In the genomic region with DNA sequence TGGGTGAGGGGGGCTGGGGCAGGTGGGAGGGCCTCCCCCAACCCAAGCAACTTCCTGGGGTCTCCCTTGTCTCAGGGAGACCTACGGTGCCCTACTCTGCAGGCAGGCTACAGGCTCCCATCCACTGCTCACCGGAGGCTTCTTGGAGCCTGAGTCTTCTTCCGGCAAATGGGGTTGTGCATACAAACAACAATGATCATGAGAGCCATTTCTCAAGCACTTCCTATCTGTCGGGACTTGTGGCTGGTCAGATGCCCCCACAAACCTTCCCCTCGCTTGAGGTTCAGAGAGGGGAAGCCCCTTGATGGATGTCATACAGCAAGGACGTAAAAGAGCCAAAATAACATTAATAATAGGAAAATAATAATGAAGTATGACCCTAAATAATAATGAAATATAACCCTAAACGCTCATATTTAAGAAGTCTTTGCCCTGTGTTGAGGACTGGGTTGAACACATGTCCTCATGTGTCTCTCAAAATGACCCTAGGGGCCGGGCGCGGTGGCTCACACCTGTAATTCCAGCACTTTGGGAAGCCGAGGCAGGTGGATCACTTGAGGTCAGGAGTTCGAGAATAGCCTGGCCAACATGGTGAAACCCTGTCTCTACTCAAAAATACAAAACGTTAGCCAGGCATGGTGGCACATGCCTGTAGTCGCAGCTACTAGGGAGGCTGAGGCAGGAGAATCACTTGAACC, we compare ENCODE assay signal across 12 cellular contexts. TPM values are rescaled to one million over a fixed set of nuclear protein-coding genes. Genes with fewer than 3 reads are reported as not detected.
A peak's percentile ranks its signal among the peaks of the same experiment; 100 is the strongest.
DNase-seq lines count a peak whose midpoint lies in the region; ATAC-seq and TF ChIP-seq lines count a peak whose summit lies in the region.
"Had no signal": no experiment of that assay in that cellular context is flagged by ENCODE, and none has a peak within 500 bp of the region (broad histone marks: within the 10 kb centered on the region; RNA-seq: fewer than 3 reads in every experiment).

No MANE protein-coding gene starts in this region.

- peaks cover 0 to 32% (median 5%) of the 10 kb centered on the region in 11 experiments; a peak in 11 of 22 replicates for H4K20me1 ChIP-seq in BLaER1 treated with 17β-estradiol and CSF1 and Interleukin-3, amounts not matched to agents 10 nM and 100 nM

- peaks cover 47% of the 10 kb centered on the region for H3K4me1 Mint-ChIP-seq in activated T-helper 17 cell treated with anti-CD3 and anti-CD28 coated beads, Interleukin-2, amount 50 U/mL, for 72 hours
- H3K4me1 Mint-ChIP-seq in naive thymus-derived CD4-positive, alpha-beta T cell: peaks cover 54 to 89% (median 70%) of the 10 kb centered on the region in 7 donors

- peak overlapping the region in 9 of 11 experiments; percentile 30 to 80 (median 62); a peak in 15 of 22 replicates for H3K9ac ChIP-seq in BLaER1 treated with 17β-estradiol and CSF1 and Interleukin-3, amounts not matched to agents 10 nM and 100 nM

- intact Hi-C loops in naive thymus-derived CD4-positive, alpha-beta T cell (cut with micrococcal nuclease): loop anchor here (1.0 to 10.0 kb wide), 5 partner anchors 26 to 529 kb away; partner anchors contain the start of genes TEAD2 (in 2 of the 2), KASH5 (in 1 of the 2), PNKP (in 1 of the 2) and PRMT1 (in 1 of the 2)

- peaks cover 0 to 11% (median 0%) of the 10 kb centered on the region in 11 experiments; a peak in 2 of 22 replicates for H3K36me3 ChIP-seq in BLaER1 treated with 17β-estradiol and CSF1 and Interleukin-3, amounts not matched to agents 10 nM and 100 nM
- H3K36me3 ChIP-seq in naive thymus-derived CD4-positive, alpha-beta T cell (ENCODE audit: control insufficient read depth in 2 of 3, insufficient read depth in 3 of 3, low read length in 3 of 3): peaks cover 0 to 44% (median 0%) of the 10 kb centered on the region in 3 experiments
- H3K36me3 ChIP-seq: ascending aorta had no signal

- POLR2A ChIA-PET in naive thymus-derived CD4-positive, alpha-beta T cell (lab: Charles Lee): interaction anchor here (0.7 to 1.9 kb wide), 6 partner anchors 9 to 96 kb away, joined by 3 to 4 read pairs (median 3); no protein-coding TSS in a partner anchor

- CTCF ChIA-PET in naive thymus-derived CD4-positive, alpha-beta T cell (lab: Charles Lee): interaction anchor here (0.6 to 1.5 kb wide), 2 partner anchors 18 to 347 kb away, joined by 3 to 5 read pairs; no protein-coding TSS in a partner anchor

- peaks cover 64 to 92% (median 75%) of the 10 kb centered on the region in 10 experiments for H3K4me1 ChIP-seq in BLaER1 treated with 17β-estradiol and CSF1 and Interleukin-3, amounts not matched to agents 10 nM and 100 nM
- H3K4me1 ChIP-seq in naive thymus-derived CD4-positive, alpha-beta T cell (ENCODE audit: control insufficient read depth in 2 of 2, insufficient read depth in 2 of 2, low read length in 2 of 2): peaks cover 50 to 62% of the 10 kb centered on the region in 2 donors

- ATAC-seq in activated T-helper 17 cell treated with anti-CD3 and anti-CD28 coated beads, Interleukin-2, amount 50 U/mL, for 72 hours (replicated peaks): peak; percentile 32
- ATAC-seq in naive thymus-derived CD4-positive, alpha-beta T cell: peak; percentile 35
- ATAC-seq in GM21576 (IDR thresholded peaks at IDR 0.05; ENCODE audit: unreplicated experiment): no peak
- ATAC-seq: foreskin keratinocyte had no signal

- peak overlapping the region in 9 of 10 experiments; percentile 1 to 61 (median 48); a peak in 15 of 20 replicates for H3K4me3 ChIP-seq in BLaER1 treated with 17β-estradiol and CSF1 and Interleukin-3, amounts not matched to agents 10 nM and 100 nM
- H3K4me3 ChIP-seq in naive thymus-derived CD4-positive, alpha-beta T cell (ENCODE audit: low read length): peak overlapping the region; percentile 81

- H3K36me3 Mint-ChIP-seq in activated T-helper 17 cell treated with anti-CD3 and anti-CD28 coated beads, Interleukin-2, amount 50 U/mL, for 72 hours (ENCODE audit: low read depth): peaks cover 53% of the 10 kb centered on the region
- H3K36me3 Mint-ChIP-seq in naive thymus-derived CD4-positive, alpha-beta T cell: peaks cover 0 to 35% (median 26%) of the 10 kb centered on the region in 5 donors

- H3K27ac ChIP-seq in BLaER1 treated with 17β-estradiol and CSF1 and Interleukin-3, amounts not matched to agents 10 nM and 100 nM: peak overlapping the region in 9 of 11 experiments; percentile 35 to 77 (median 63); a peak in 15 of 22 replicates
- peak overlapping the region; percentile 86 for H3K27ac ChIP-seq in naive thymus-derived CD4-positive, alpha-beta T cell (ENCODE audit: low read depth, low read length)
- H3K27ac ChIP-seq: ascending aorta, foreskin keratinocyte had no signal

- peak overlapping the region; percentile 97 for H3K4me3 Mint-ChIP-seq in activated T-helper 17 cell treated with anti-CD3 and anti-CD28 coated beads, Interleukin-2, amount 50 U/mL, for 72 hours
- peak overlapping the region; percentile 92 to 100 (median 99) for H3K4me3 Mint-ChIP-seq in naive thymus-derived CD4-positive, alpha-beta T cell

- in situ Hi-C loops in GM13976 (cut with MboI; ENCODE audit: low sequenced_read_pairs, unreplicated experiment): no loop called here

- DNase-seq in GM13976 (ENCODE audit: low spot score) (peak; percentile 79), GM19238 (ENCODE audit: insufficient read length, low spot score) (no peak), T-helper 9 cell (no peak), NCI-H345 treated with DMSO at 0.1 percent for 48 hours (lab: John Stamatoyannopoulos, UW; ENCODE audit: unreplicated experiment) (no peak)
- DNase-seq in naive thymus-derived CD4-positive, alpha-beta T cell: peak in 1 of 9 donors; percentile 47
- DNase-seq: foreskin keratinocyte, NCI-H1417 had no signal

- H3K9me3 Mint-ChIP-seq in activated T-helper 17 cell treated with anti-CD3 and anti-CD28 coated beads, Interleukin-2, amount 50 U/mL, for 72 hours: no peaks in the 10 kb centered on the region
- no peaks in the 10 kb centered on the region for H3K9me3 Mint-ChIP-seq in naive thymus-derived CD4-positive, alpha-beta T cell

- no peak for TF ChIP-seq CTCF in GM13976 (IDR thresholded peaks at IDR 0.05; ENCODE audit: borderline replicate concordance, control extremely low read depth, extremely low read depth, insufficient read depth, missing control alignments)

- H3K27ac Mint-ChIP-seq in activated T-helper 17 cell treated with anti-CD3 and anti-CD28 coated beads, Interleukin-2, amount 50 U/mL, for 72 hours: peak overlapping the region; percentile 95
- peak overlapping the region; percentile 96 to 100 (median 99) for H3K27ac Mint-ChIP-seq in naive thymus-derived CD4-positive, alpha-beta T cell

- peak overlapping the region; percentile 83 to 95 (median 92) for H3K4me2 ChIP-seq in BLaER1 treated with 17β-estradiol and CSF1 and Interleukin-3, amounts not matched to agents 10 nM and 100 nM

- no peaks in the 10 kb centered on the region for H3K27me3 Mint-ChIP-seq in activated T-helper 17 cell treated with anti-CD3 and anti-CD28 coated beads, Interleukin-2, amount 50 U/mL, for 72 hours
- H3K27me3 Mint-ChIP-seq in naive thymus-derived CD4-positive, alpha-beta T cell: no peaks in the 10 kb centered on the region

- H3K27me3 ChIP-seq in BLaER1 treated with 17β-estradiol and CSF1 and Interleukin-3, amounts not matched to agents 10 nM and 100 nM: peaks cover 0 to 15% (median under 1%) of the 10 kb centered on the region in 11 experiments; a peak in 12 of 22 replicates
- H3K27me3 ChIP-seq in naive thymus-derived CD4-positive, alpha-beta T cell (ENCODE audit: control insufficient read depth in 2 of 2, insufficient read depth in 2 of 2, low read length in 2 of 2): no peaks in the 10 kb centered on the region
- H3K27me3 ChIP-seq: ascending aorta had no signal

- H3K9me3 ChIP-seq in BLaER1 treated with 17β-estradiol and CSF1 and Interleukin-3, amounts not matched to agents 10 nM and 100 nM (replicated peaks in 1 of 11): 0 out of 22 replicates have a peak, but pooled peaks cover 0 to 8% (median 0%) of the 10 kb centered on the region in 11 experiments
- H3K9me3 ChIP-seq in naive thymus-derived CD4-positive, alpha-beta T cell (ENCODE audit: control insufficient read depth in 2 of 3, low read length in 3 of 3): no peaks in the 10 kb centered on the region
- H3K9me3 ChIP-seq: ascending aorta had no signal

RNA-seq across cellular contexts. Expression of gene CD37, which starts 0.7 kb away (rescaled TPM):
- total RNA-seq in activated T-helper 17 cell treated with anti-CD3 and anti-CD28 coated beads, Interleukin-2, amount 50 U/mL, for 72 hours: 100 to 1,000 TPM; 125 to 168 TPM
- total RNA-seq in naive thymus-derived CD4-positive, alpha-beta T cell: 100 to 1,000 TPM; 269 to 416 (median 345) TPM
- 100 to 1,000 TPM; 192 to 226 TPM for polyA plus RNA-seq in naive thymus-derived CD4-positive, alpha-beta T cell
- total RNA-seq: foreskin keratinocyte had no signal
- polyA plus RNA-seq: foreskin keratinocyte had no signal

RNA-seq across cellular contexts. Expression of gene SLC6A16, which starts 10.9 kb away (rescaled TPM):
- total RNA-seq in activated T-helper 17 cell treated with anti-CD3 and anti-CD28 coated beads, Interleukin-2, amount 50 U/mL, for 72 hours: 1 to 10 TPM; 1.1 to 1.4 TPM
- 1 to 10 TPM; 3.6 to 6.1 (median 5.3) TPM for total RNA-seq in naive thymus-derived CD4-positive, alpha-beta T cell
- 1 to 10 TPM; 1.6 to 3.3 TPM for polyA plus RNA-seq in naive thymus-derived CD4-positive, alpha-beta T cell
- total RNA-seq: foreskin keratinocyte had no signal

RNA-seq across cellular contexts. Expression of gene TEAD2, which starts 26.3 kb away (rescaled TPM):
- total RNA-seq in activated T-helper 17 cell treated with anti-CD3 and anti-CD28 coated beads, Interleukin-2, amount 50 U/mL, for 72 hours: under 1 TPM in 1 of 2 donors, not detected in 1; 0.16 TPM
- total RNA-seq in naive thymus-derived CD4-positive, alpha-beta T cell: under 1 TPM in 1 of 5 experiments, not detected in 4; 0.29 TPM
- polyA plus RNA-seq in naive thymus-derived CD4-positive, alpha-beta T cell: not detected
- total RNA-seq: T-helper 2 cell treated with Interferon-gamma antibody and Interleukin-4, amounts not matched to agents 100 ng/mL and 5 ng/mL, for 36 hours had no signal

RNA-seq across cellular contexts. Expression of gene DKKL1, which starts 27.7 kb away (rescaled TPM):
- not detected for total RNA-seq in activated T-helper 17 cell treated with anti-CD3 and anti-CD28 coated beads, Interleukin-2, amount 50 U/mL, for 72 hours
- not detected for total RNA-seq in naive thymus-derived CD4-positive, alpha-beta T cell
- not detected for polyA plus RNA-seq in naive thymus-derived CD4-positive, alpha-beta T cell
- total RNA-seq: ascending aorta; T-helper 2 cell treated with Interferon-gamma antibody and Interleukin-4, amounts not matched to agents 100 ng/mL and 5 ng/mL, for 36 hours had no signal

RNA-seq across cellular contexts. Expression of gene KASH5, which starts 52.1 kb away (rescaled TPM):
- total RNA-seq in activated T-helper 17 cell treated with anti-CD3 and anti-CD28 coated beads, Interleukin-2, amount 50 U/mL, for 72 hours: 1 to 10 TPM in 1 of 2 donors, not detected in 1; 1.1 TPM
- under 1 TPM in 3 of 5 experiments, not detected in 2; 0.27 to 0.97 (median 0.42) TPM for total RNA-seq in naive thymus-derived CD4-positive, alpha-beta T cell
- polyA plus RNA-seq in naive thymus-derived CD4-positive, alpha-beta T cell: not detected
- total RNA-seq: ascending aorta, foreskin keratinocyte had no signal
- polyA plus RNA-seq: foreskin keratinocyte had no signal
